Comparison of ENCODE assay signal across 8 cellular contexts in the genomic region with DNA sequence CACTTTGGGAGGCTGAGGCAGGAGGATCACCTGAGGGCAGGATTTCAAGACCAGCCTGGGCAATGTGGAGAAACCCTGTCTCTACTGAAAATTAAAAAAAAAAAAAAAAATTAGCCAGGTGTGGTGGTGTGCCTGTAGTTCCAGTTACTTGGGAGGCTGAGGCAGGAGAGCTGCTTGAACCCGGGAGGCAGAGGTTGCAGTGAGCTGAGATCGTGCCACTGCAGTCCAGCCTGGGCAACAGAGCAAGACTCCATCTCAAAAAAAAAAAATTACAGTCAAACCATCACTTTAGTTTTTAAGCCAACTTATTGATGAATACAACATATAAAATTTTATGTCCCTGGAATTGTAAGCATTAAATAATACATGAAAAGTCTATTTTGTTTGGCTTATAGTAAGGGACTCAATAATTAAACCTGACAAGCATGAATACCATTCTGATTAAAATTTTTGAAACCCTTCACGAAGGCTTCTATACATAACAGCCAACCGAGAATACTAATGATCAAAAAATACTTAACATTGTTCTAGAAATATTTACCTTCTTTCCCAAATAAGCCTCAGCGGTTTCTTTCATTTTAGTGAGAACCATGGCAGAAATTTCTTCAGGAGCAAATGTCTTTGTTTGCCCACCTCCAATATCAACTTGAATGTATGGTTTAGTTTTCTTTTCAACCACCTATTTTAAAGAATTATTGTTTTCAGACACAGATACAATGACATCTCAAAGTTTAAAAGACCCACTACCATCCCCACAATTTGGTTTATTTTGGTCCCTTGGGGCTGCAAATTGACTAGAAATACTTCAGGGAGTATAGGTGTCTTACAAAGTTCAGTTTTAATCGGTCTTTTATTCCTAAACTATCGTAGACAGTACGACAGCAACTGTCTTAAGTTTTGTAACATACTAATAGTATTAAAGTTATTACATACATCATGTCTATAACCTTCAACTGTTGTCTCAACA. TPM values are rescaled to one million over a fixed set of nuclear protein-coding genes. Genes with fewer than 3 reads are reported as not detected.
DNase-seq lines count a peak whose midpoint lies in the region; ATAC-seq, FAIRE-seq and TF ChIP-seq lines count a peak whose summit lies in the region.

No MANE protein-coding gene starts in this region.

- peaks cover 34% of the 10 kb centered on the region for H3K4me1 Mint-ChIP-seq in progenitor cell of endocrine pancreas (ENCODE audit: low read depth)

- H3K36me3 ChIP-seq in DND-41 (ENCODE audit: insufficient read depth, low read length) (peaks cover 58% of the 10 kb centered on the region), SJCRH30 (peaks cover 56% of the 10 kb centered on the region), fibroblast of lung (ENCODE audit: control insufficient read depth, insufficient read depth, low read length) (peaks cover 26% of the 10 kb centered on the region)

- H3K9me3 ChIP-seq in DND-41 (ENCODE audit: insufficient read depth, low read length, severe bottlenecking) (no peaks in the 10 kb centered on the region), SJCRH30 (replicated peaks) (no peaks in the 10 kb centered on the region), fibroblast of lung (ENCODE audit: control insufficient read depth, insufficient read depth, low read depth, low read length) (no peaks in the 10 kb centered on the region)

- DNase-seq in DND-41 (no peak), SJCRH30 (no peak), fibroblast of lung (ENCODE audit: low read depth in 2 of 2) (no peak), progenitor cell of endocrine pancreas (ENCODE audit: low spot score, unreplicated experiment) (no peak), GM19239 (ENCODE audit: insufficient read length, low spot score) (no peak), middle frontal gyrus (ENCODE audit: extremely low spot score, low spot score) (no peak), NCI-H524 treated with DMSO at 0.1 percent for 48 hours (lab: John Stamatoyannopoulos, UW) (no peak)

- H3K27ac Mint-ChIP-seq in progenitor cell of endocrine pancreas = peak overlapping the region; percentile 97

- H3K79me2 ChIP-seq in DND-41 (ENCODE audit: insufficient read depth, low read length) = peaks cover 68% of the 10 kb centered on the region
- peaks cover 61% of the 10 kb centered on the region for H3K79me2 ChIP-seq in fibroblast of lung (ENCODE audit: control insufficient read depth, insufficient read depth, low read length)

- H3K36me3 Mint-ChIP-seq in progenitor cell of endocrine pancreas (ENCODE audit: insufficient read depth) = peaks cover 36% of the 10 kb centered on the region

- peak overlapping the region; percentile 94 for H3K4me3 Mint-ChIP-seq in progenitor cell of endocrine pancreas (ENCODE audit: low read depth)

- H3K27me3 Mint-ChIP-seq in progenitor cell of endocrine pancreas = no peaks in the 10 kb centered on the region

- H3K9ac ChIP-seq in DND-41 (ENCODE audit: low read depth, low read length) (peak overlapping the region; percentile 100), fibroblast of lung (ENCODE audit: insufficient read depth, low read length) (peak overlapping the region; percentile 99)

- peaks cover 27% of the 10 kb centered on the region for H4K20me1 ChIP-seq in DND-41 (ENCODE audit: insufficient read depth, low read length)
- H4K20me1 ChIP-seq in fibroblast of lung (ENCODE audit: control insufficient read depth, extremely low read depth, insufficient read depth, low read length) = peaks cover 14% of the 10 kb centered on the region

- TF ChIP-seq CTCF in DND-41 (IDR thresholded peaks at IDR 0.05; ENCODE audit: borderline replicate concordance, extremely low read depth, low read length, poor library complexity, severe bottlenecking) (no peak), fibroblast of lung (conservative IDR thresholded peaks at IDR 0.05 in 1 of 2, IDR thresholded peaks at IDR 0.05 in 1 of 2; ENCODE audit: low read depth in 1 of 2, low read length in 2 of 2) (no peak), progenitor cell of endocrine pancreas (IDR thresholded peaks at IDR 0.05; ENCODE audit: unreplicated experiment) (no peak)

- no peaks in the 10 kb centered on the region for H3K27me3 ChIP-seq in DND-41 (ENCODE audit: insufficient read depth, low read length, poor library complexity)
- no peaks in the 10 kb centered on the region for H3K27me3 ChIP-seq in SJCRH30
- H3K27me3 ChIP-seq in fibroblast of lung (ENCODE audit: control insufficient read depth, insufficient read depth, low read length) = no peaks in the 10 kb centered on the region

- H3K4me1 ChIP-seq in DND-41 (ENCODE audit: insufficient read depth, low read length) (peaks cover 45% of the 10 kb centered on the region), SJCRH30 (peaks cover 12% of the 10 kb centered on the region), fibroblast of lung (ENCODE audit: control insufficient read depth, extremely low read depth, insufficient read depth, low read length) (peaks cover 13% of the 10 kb centered on the region)

- FAIRE-seq in GM19239 (lab: Jason Lieb, UNC) = no peak

- peak overlapping the region; percentile 97 for H3K4me2 ChIP-seq in DND-41 (ENCODE audit: insufficient read depth, low read length)
- peak overlapping the region; percentile 96 for H3K4me2 ChIP-seq in fibroblast of lung (ENCODE audit: extremely low read depth, insufficient read depth, low read length)

- H2AFZ ChIP-seq in DND-41 (ENCODE audit: low read depth, low read length) = peak overlapping the region; percentile 76
- no peak overlapping the region for H2AFZ ChIP-seq in fibroblast of lung (ENCODE audit: low read length)

- peak overlapping the region; percentile 100 for H3K4me3 ChIP-seq in DND-41 (ENCODE audit: low read depth in 1 of 2, low read length in 2 of 2)
- H3K4me3 ChIP-seq in SJCRH30 = peak overlapping the region; percentile 88
- peak overlapping the region; percentile 95 to 99 (median 98) for H3K4me3 ChIP-seq in fibroblast of lung (replicated peaks in 1 of 4; ENCODE audit: control extremely low read depth in 1 of 4, insufficient read depth in 1 of 4, low read depth in 3 of 4, low read length in 4 of 4)

- H3K27ac ChIP-seq in DND-41 (ENCODE audit: low read length) (peak overlapping the region; percentile 94), SJCRH30 (peak overlapping the region; percentile 70; the same call in 1 of the 2 replicates), fibroblast of lung (ENCODE audit: insufficient read depth, low read length) (peak overlapping the region; percentile 98)

- ATAC-seq in DND-41 (ENCODE audit: insufficient read depth, low read depth) (no peak), HG03025 (IDR thresholded peaks at IDR 0.05; ENCODE audit: low FRiP score, unreplicated experiment) (no peak)

- H3K9me3 Mint-ChIP-seq in progenitor cell of endocrine pancreas (ENCODE audit: low read depth) = no peaks in the 10 kb centered on the region

RNA-seq across cellular contexts. Expression of a gene that starts 1.2 kb away (rescaled TPM):
- total RNA-seq in SJCRH30 (2014; rRNA removed; shearing (Covaris generic)) = 130 and 136 TPM in 2 replicates
- 193 and 339 TPM in 2 replicates for total RNA-seq in fibroblast of lung
- polyA plus RNA-seq in fibroblast of lung = 482 and 558 TPM in 2 replicates
- polyA plus RNA-seq in fibroblast of lung (2012) = 449 and 587 TPM in 2 replicates
- 122 and 124 TPM in 2 replicates for polyA minus RNA-seq in fibroblast of lung (ENCODE audit: low replicate concordance)
- 287 and 288 TPM in 2 replicates for total RNA-seq in progenitor cell of endocrine pancreas

RNA-seq across cellular contexts. Expression of a gene that starts 21.7 kb away (rescaled TPM):
- total RNA-seq in SJCRH30 (2014; rRNA removed; shearing (Covaris generic)) = 66.0 and 70.8 TPM in 2 replicates
- total RNA-seq in fibroblast of lung = 54.7 and 72.3 TPM in 2 replicates
- 22.5 and 23.0 TPM in 2 replicates for polyA plus RNA-seq in fibroblast of lung
- 15.9 and 16.6 TPM in 2 replicates for polyA plus RNA-seq in fibroblast of lung (2012)
- 16.1 and 18.9 TPM in 2 replicates for polyA minus RNA-seq in fibroblast of lung (ENCODE audit: low replicate concordance)
- 46.0 and 49.5 TPM in 2 replicates for total RNA-seq in progenitor cell of endocrine pancreas

RNA-seq across cellular contexts. Expression of a gene that starts 39.6 kb away (rescaled TPM):
- 27.0 and 29.9 TPM in 2 replicates for total RNA-seq in SJCRH30 (2014; rRNA removed; shearing (Covaris generic))
- total RNA-seq in fibroblast of lung = 37.3 and 37.8 TPM in 2 replicates
- polyA plus RNA-seq in fibroblast of lung = 29.8 and 32.6 TPM in 2 replicates
- 30.5 and 34.4 TPM in 2 replicates for polyA plus RNA-seq in fibroblast of lung (2012)
- polyA minus RNA-seq in fibroblast of lung (ENCODE audit: low replicate concordance) = 14.3 and 27.3 TPM in 2 replicates
- total RNA-seq in progenitor cell of endocrine pancreas = 13.1 and 15.0 TPM in 2 replicates

RNA-seq across cellular contexts. Expression of a gene that starts 50.3 kb away (rescaled TPM):
- 55.0 and 56.8 TPM in 2 replicates for total RNA-seq in SJCRH30 (2014; rRNA removed; shearing (Covaris generic))
- 11.6 and 12.7 TPM in 2 replicates for total RNA-seq in fibroblast of lung
- 37.1 and 47.9 TPM in 2 replicates for polyA plus RNA-seq in fibroblast of lung
- 22.1 and 24.2 TPM in 2 replicates for polyA plus RNA-seq in fibroblast of lung (2012)
- polyA minus RNA-seq in fibroblast of lung (ENCODE audit: low replicate concordance) = 3.4 and 7.2 TPM in 2 replicates
- 29.4 and 32.5 TPM in 2 replicates for total RNA-seq in progenitor cell of endocrine pancreas
